26 cellular contexts compared by ENCODE assay signal in the genomic region with DNA sequence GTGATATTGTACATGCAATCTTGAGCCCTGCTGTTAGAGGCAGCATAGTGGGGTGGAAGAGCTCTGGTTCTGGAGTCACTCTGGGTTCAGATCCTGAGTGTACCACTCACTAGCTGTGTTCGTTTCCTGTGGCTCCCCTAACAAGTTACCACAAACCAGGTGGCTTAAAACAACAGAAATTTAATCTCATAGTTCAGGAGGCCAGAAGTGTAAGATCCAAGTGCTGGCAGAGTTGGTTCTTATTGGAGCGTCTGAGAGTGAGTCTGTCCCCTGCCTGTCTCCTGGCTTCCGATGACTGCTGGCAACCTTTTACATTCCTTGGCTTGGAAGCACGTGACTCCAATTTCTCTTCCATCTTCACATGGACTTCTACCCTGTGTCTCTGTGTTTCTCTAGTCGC.
DNase-seq lines count a peak whose midpoint lies in the region; ATAC-seq and TF ChIP-seq lines count a peak whose summit lies in the region.
"Had no signal": no experiment of that assay in that cellular context is flagged by ENCODE, and none has a peak within 500 bp of the region (broad histone marks: within the 10 kb centered on the region; RNA-seq: fewer than 3 reads in every experiment).

No MANE protein-coding gene starts in this region.

- H3K9me3 Mint-ChIP-seq in activated naive CD4-positive, alpha-beta T cell treated with anti-CD3 and anti-CD28 coated beads, Interleukin-2, amount 50 U/mL, for 24 hours: no peaks in the 10 kb centered on the region
- H3K9me3 Mint-ChIP-seq in activated T-helper 2 cell treated with anti-CD3 and anti-CD28 coated beads, Interferon-gamma antibody, Interleukin-2, Interleukin-4, amounts not matched to agents 10 μg/mL and 5 μg/mL and 100 μg/mL, durations not matched to agents 14 hours and 24 hours and 36 hours: no peaks in the 10 kb centered on the region
- H3K9me3 Mint-ChIP-seq: activated T-helper 17 cell treated with anti-CD3 and anti-CD28 coated beads, Interleukin-2, amount 50 U/mL, for 72 hours; natural killer cell treated with Interleukin-12 subunit alpha and Interleukin-12 subunit beta and Interleukin-15 and Interleukin-18, amount 100 ng/mL, for 72 hours had no signal

- no peak overlapping the region for H3K4me3 ChIP-seq in gastrocnemius medialis
- H3K4me3 ChIP-seq: BLaER1, coronary artery, lung, mucosa of descending colon, tibial nerve had no signal

- no peak for TF ChIP-seq CTCF in gastrocnemius medialis (IDR thresholded peaks at IDR 0.05 in 4 of 5, conservative IDR thresholded peaks at IDR 0.05 in 1 of 5)

- H3K4me1 ChIP-seq in gastrocnemius medialis: peaks cover 3 to 31% of the 10 kb centered on the region in 2 donors

- H3K27ac Mint-ChIP-seq in activated naive CD4-positive, alpha-beta T cell treated with anti-CD3 and anti-CD28 coated beads, Interleukin-2, amount 50 U/mL, for 24 hours: peak overlapping the region; percentile 51
- H3K27ac Mint-ChIP-seq in activated T-helper 2 cell treated with anti-CD3 and anti-CD28 coated beads, Interferon-gamma antibody, Interleukin-2, Interleukin-4, amounts not matched to agents 10 μg/mL and 5 μg/mL and 100 μg/mL, durations not matched to agents 14 hours and 24 hours and 36 hours: peak overlapping the region; percentile 56
- H3K27ac Mint-ChIP-seq: activated CD4-positive, alpha-beta T cell treated with anti-CD3 and anti-CD28 coated beads for 36 hours; activated T-helper 17 cell treated with anti-CD3 and anti-CD28 coated beads, Interleukin-2, amount 50 U/mL, for 72 hours; natural killer cell treated with Interleukin-12 subunit alpha and Interleukin-12 subunit beta and Interleukin-15 and Interleukin-18, amount 100 ng/mL, for 72 hours had no signal

- TF ChIP-seq POLR2A in gastrocnemius medialis (IDR thresholded peaks at IDR 0.05): no peak

- DNase-seq in activated naive CD4-positive, alpha-beta T cell treated with anti-CD3 and anti-CD28 coated beads, Interleukin-2, amount 50 U/mL, for 16 hours: no peak
- no peak for DNase-seq in activated T-helper 2 cell treated with anti-CD3 and anti-CD28 coated beads, Interferon-gamma antibody, Interleukin-2, Interleukin-4, amounts not matched to agents 10 μg/mL and 5 μg/mL and 100 μg/mL, durations not matched to agents 14 hours and 24 hours and 36 hours (ENCODE audit: low spot score)
- peak; percentile 25 to 65 for DNase-seq in gastrocnemius medialis
- no peak for DNase-seq in activated CD4-positive, CD25-positive, alpha-beta regulatory T cell (lab: John Stamatoyannopoulos, UW)
- DNase-seq in NCI-H1694 (lab: John Stamatoyannopoulos, UW): no peak
- DNase-seq: activated CD4-positive, alpha-beta T cell treated with anti-CD3 and anti-CD28 coated beads for 36 hours; caudate nucleus; effector CD8-positive, alpha-beta T cell; hippocampal formation; mucosa of descending colon; NCI-H1092 treated with DMSO at 0.1 percent for 48 hours; NCI-H187; NCI-H2171; NCI-H524; SK-N-SH; stimulated activated CD4-positive, alpha-beta T cell treated with anti-CD3 and anti-CD28 coated beads, Interleukin-4, amount 100 ng/mL, for 1 hour had no signal

- H3K9me3 ChIP-seq in KOPT-K1 (ENCODE audit: insufficient read depth, low read length, poor library complexity, severe bottlenecking) (peaks cover 15% of the 10 kb centered on the region), gastrocnemius medialis (no peaks in the 10 kb centered on the region)
- H3K9me3 ChIP-seq: BLaER1, mucosa of descending colon, SK-N-SH, tibial nerve had no signal

- H3K27me3 ChIP-seq in gastrocnemius medialis: no peaks in the 10 kb centered on the region
- H3K27me3 ChIP-seq: BLaER1, tibial nerve had no signal

- peak overlapping the region; percentile 85 for H3K27ac ChIP-seq in KOPT-K1 (ENCODE audit: low read depth, low read length, poor library complexity, severe bottlenecking)
- peak overlapping the region in 1 of 4 donors; percentile 80 for H3K27ac ChIP-seq in gastrocnemius medialis
- H3K27ac ChIP-seq: BLaER1, coronary artery, epithelial cell of prostate had no signal

- in situ Hi-C loops in gastrocnemius medialis (cut with MboI; ENCODE audit: low sequenced_read_pairs in 4 of 4): loop anchor here in 3 of 4 donors (10.0 kb wide), 3 partner anchors 176 to 526 kb away; a partner anchor contains a TSS

- no peaks in the 10 kb centered on the region for H3K36me3 Mint-ChIP-seq in activated naive CD4-positive, alpha-beta T cell treated with anti-CD3 and anti-CD28 coated beads, Interleukin-2, amount 50 U/mL, for 24 hours
- no peaks in the 10 kb centered on the region for H3K36me3 Mint-ChIP-seq in activated T-helper 2 cell treated with anti-CD3 and anti-CD28 coated beads, Interferon-gamma antibody, Interleukin-2, Interleukin-4, amounts not matched to agents 10 μg/mL and 5 μg/mL and 100 μg/mL, durations not matched to agents 14 hours and 24 hours and 36 hours (ENCODE audit: low read depth)
- H3K36me3 Mint-ChIP-seq: natural killer cell treated with Interleukin-12 subunit alpha and Interleukin-12 subunit beta and Interleukin-15 and Interleukin-18, amount 100 ng/mL, for 72 hours had no signal

- peaks cover 84% of the 10 kb centered on the region for H3K4me1 Mint-ChIP-seq in activated naive CD4-positive, alpha-beta T cell treated with anti-CD3 and anti-CD28 coated beads, Interleukin-2, amount 50 U/mL, for 24 hours
- peaks cover 93% of the 10 kb centered on the region for H3K4me1 Mint-ChIP-seq in activated T-helper 2 cell treated with anti-CD3 and anti-CD28 coated beads, Interferon-gamma antibody, Interleukin-2, Interleukin-4, amounts not matched to agents 10 μg/mL and 5 μg/mL and 100 μg/mL, durations not matched to agents 14 hours and 24 hours and 36 hours (ENCODE audit: low read depth)

- H3K4me3 Mint-ChIP-seq in activated naive CD4-positive, alpha-beta T cell treated with anti-CD3 and anti-CD28 coated beads, Interleukin-2, amount 50 U/mL, for 24 hours: no peak overlapping the region
- no peak overlapping the region for H3K4me3 Mint-ChIP-seq in activated T-helper 2 cell treated with anti-CD3 and anti-CD28 coated beads, Interferon-gamma antibody, Interleukin-2, Interleukin-4, amounts not matched to agents 10 μg/mL and 5 μg/mL and 100 μg/mL, durations not matched to agents 14 hours and 24 hours and 36 hours (ENCODE audit: low read depth)
- H3K4me3 Mint-ChIP-seq: activated CD4-positive, alpha-beta T cell treated with anti-CD3 and anti-CD28 coated beads for 36 hours; natural killer cell treated with Interleukin-12 subunit alpha and Interleukin-12 subunit beta and Interleukin-15 and Interleukin-18, amount 100 ng/mL, for 72 hours had no signal

- no peaks in the 10 kb centered on the region for H3K27me3 Mint-ChIP-seq in activated naive CD4-positive, alpha-beta T cell treated with anti-CD3 and anti-CD28 coated beads, Interleukin-2, amount 50 U/mL, for 24 hours
- H3K27me3 Mint-ChIP-seq in activated T-helper 2 cell treated with anti-CD3 and anti-CD28 coated beads, Interferon-gamma antibody, Interleukin-2, Interleukin-4, amounts not matched to agents 10 μg/mL and 5 μg/mL and 100 μg/mL, durations not matched to agents 14 hours and 24 hours and 36 hours (ENCODE audit: low read depth): no peaks in the 10 kb centered on the region

- intact Hi-C loops in activated T-helper 2 cell treated with anti-CD3 and anti-CD28 coated beads, Interferon-gamma antibody, Interleukin-2, Interleukin-4, amounts not matched to agents 10 μg/mL and 5 μg/mL and 100 μg/mL, durations not matched to agents 14 hours and 24 hours and 36 hours (cut with micrococcal nuclease): no loop called here
- intact Hi-C loops in gastrocnemius medialis (cut with DNase I; ENCODE audit: low total_unique reads): loop anchor here (10.0 kb wide), 2 partner anchors 256 to 1056 kb away; a partner anchor contains a TSS

- H3K36me3 ChIP-seq in KOPT-K1 (ENCODE audit: insufficient read depth, low read length): no peaks in the 10 kb centered on the region
- H3K36me3 ChIP-seq in gastrocnemius medialis: no peaks in the 10 kb centered on the region
- H3K36me3 ChIP-seq: BLaER1, tibial nerve had no signal

- ATAC-seq in gastrocnemius medialis: peak; percentile 65 to 77
- ATAC-seq: activated CD4-positive, alpha-beta T cell treated with anti-CD3 and anti-CD28 coated beads for 36 hours; activated T-helper 17 cell treated with anti-CD3 and anti-CD28 coated beads, Interleukin-2, amount 50 U/mL, for 72 hours; HCT116; mucosa of descending colon; natural killer cell treated with Interleukin-12 subunit alpha and Interleukin-12 subunit beta and Interleukin-15 and Interleukin-18, amount 100 ng/mL, for 72 hours had no signal

Comparison
In these comparisons a context has a peak if more than half of its experiments do, and no peak if none do; other contexts are left out.
1. DNase-seq: peak in gastrocnemius medialis (2 of 2); none in activated naive CD4-positive, alpha-beta T cell treated with anti-CD3 and anti-CD28 coated beads, Interleukin-2, amount 50 U/mL, for 16 hours (single experiment), activated T-helper 2 cell treated with anti-CD3 and anti-CD28 coated beads, Interferon-gamma antibody, Interleukin-2, Interleukin-4, amounts not matched to agents 10 μg/mL and 5 μg/mL and 100 μg/mL, durations not matched to agents 14 hours and 24 hours and 36 hours (single experiment), activated CD4-positive, CD25-positive, alpha-beta regulatory T cell (0 of 4) and NCI-H1694 (single experiment).